In the genomic region with DNA sequence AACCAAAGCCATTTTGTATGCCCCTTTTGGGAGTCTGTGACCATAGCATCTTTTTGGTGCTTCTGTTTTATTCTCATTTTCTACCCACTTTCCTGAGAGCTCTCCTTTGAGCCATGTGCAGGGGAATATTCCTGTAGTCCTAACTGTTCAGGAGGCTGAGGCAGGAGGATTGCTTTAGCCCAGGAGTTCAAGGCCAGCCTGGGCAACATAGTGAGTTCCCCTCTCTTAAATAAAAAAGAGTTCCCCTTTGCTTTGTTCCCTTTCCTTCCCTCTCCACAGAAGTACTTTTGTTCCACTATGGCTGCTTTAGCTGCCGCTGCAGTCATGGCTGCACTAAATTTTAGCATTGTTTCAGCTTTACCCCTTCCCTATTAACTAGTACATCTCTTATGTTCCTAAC, we compare ENCODE assay signal across 19 cellular contexts.
DNase-seq lines count a peak whose midpoint lies in the region; ATAC-seq, FAIRE-seq and TF ChIP-seq lines count a peak whose summit lies in the region.
"Had no signal": no experiment of that assay in that cellular context is flagged by ENCODE, and none has a peak within 500 bp of the region (broad histone marks: within the 10 kb centered on the region; RNA-seq: fewer than 3 reads in every experiment).

No MANE protein-coding gene starts in this region.

- TF ChIP-seq RAD21 in HepG2 (CRISPR knock-in tag; IDR thresholded peaks at IDR 0.05), result no peak

- H3K9ac ChIP-seq in HepG2 (ENCODE audit: insufficient read depth, low read depth, low read length) (no peak overlapping the region), endodermal cell (ENCODE audit: extremely low read depth, low read length, poor library complexity, severe bottlenecking) (no peak overlapping the region)

- no TSS peak for BruUV-seq in HepG2 (replicated peaks; lab: Mats Ljungman, UMichigan)
- BruUV-seq in Panc1 (replicated peaks; lab: Mats Ljungman, UMichigan), result no TSS peak

- H3K27ac ChIP-seq in HepG2 (ENCODE audit: extremely low read length, insufficient read depth, low read length) (peak overlapping the region; percentile 29), right lobe of liver (no peak overlapping the region), Panc1 (ENCODE audit: low read length) (no peak overlapping the region), endodermal cell (ENCODE audit: low read depth, low read length) (no peak overlapping the region)

- no peaks in the 10 kb centered on the region for H3K79me2 ChIP-seq in HepG2 (ENCODE audit: insufficient read depth, low read length)

- H3K27ac Mint-ChIP-seq in endodermal cell, result peak overlapping the region; percentile 42
- peak overlapping the region; percentile 27 for H3K27ac Mint-ChIP-seq in stimulated activated effector memory CD8-positive, alpha-beta T cell treated with anti-CD3 and anti-CD28 coated beads, Interleukin-12 subunit alpha, Interleukin-12 subunit beta, amount 100 ng/mL, for 72 hours
- no peak overlapping the region for H3K27ac Mint-ChIP-seq in activated CD8-positive, alpha-beta memory T cell treated with anti-CD3 and anti-CD28 coated beads, Interleukin-2, amount 10 ng/mL, durations not matched to agents 7 days and 5 days
- H3K27ac Mint-ChIP-seq: GM23338, H9 had no signal

- POLR2A ChIA-PET in HepG2 (lab: Yijun Ruan, JAX) (interaction anchor here (1.4 kb wide), 1 partner anchor 680 kb away, joined by 3 read pairs; the partner anchor contains the start of gene HHEX), Panc1 (lab: Charles Lee) (no interaction called here)

- TF ChIP-seq POLR2A in HepG2 (IDR thresholded peaks at IDR 0.05; ENCODE audit: insufficient read depth in 1 of 2, low read depth in 2 of 2, low read length in 2 of 2) (no peak), right lobe of liver (IDR thresholded peaks at IDR 0.05) (no peak)

- H3K9me3 Mint-ChIP-seq in endodermal cell, result no peaks in the 10 kb centered on the region
- H3K9me3 Mint-ChIP-seq in stimulated activated effector memory CD8-positive, alpha-beta T cell treated with anti-CD3 and anti-CD28 coated beads, Interleukin-12 subunit alpha, Interleukin-12 subunit beta, amount 100 ng/mL, for 72 hours, result no peaks in the 10 kb centered on the region
- H3K9me3 Mint-ChIP-seq in activated CD8-positive, alpha-beta memory T cell treated with anti-CD3 and anti-CD28 coated beads, Interleukin-2, amount 10 ng/mL, durations not matched to agents 7 days and 5 days (ENCODE audit: low read depth), result no peaks in the 10 kb centered on the region
- H3K9me3 Mint-ChIP-seq: GM23338, H9 had no signal

- H3K36me3 ChIP-seq in HepG2 (replicated peaks in 1 of 2; ENCODE audit: control insufficient read depth in 1 of 2, insufficient read depth in 2 of 2, low read length in 2 of 2) (peaks cover 4 to 31% of the 10 kb centered on the region in 2 experiments; a peak in 3 of 5 replicates), right lobe of liver (peaks cover 0 to 17% (median 2%) of the 10 kb centered on the region in 4 donors), Panc1 (ENCODE audit: control insufficient read depth, insufficient read depth, low read length) (peaks cover 4% of the 10 kb centered on the region; the same call in 1 of the 2 replicates), endodermal cell (ENCODE audit: control insufficient read depth, insufficient read depth, low read length) (peaks cover 69% of the 10 kb centered on the region)

- TF ChIP-seq CTCF in HepG2 (CRISPR knock-in tag; IDR thresholded peaks at IDR 0.05), result no peak
- no peak for TF ChIP-seq CTCF in right lobe of liver (IDR thresholded peaks at IDR 0.05)
- 0 out of 2 replicates have a peak, but pooled peaks have one; percentile 3 for TF ChIP-seq CTCF in Panc1 (IDR thresholded peaks at IDR 0.05)
- no peak for TF ChIP-seq CTCF in endodermal cell (conservative IDR thresholded peaks at IDR 0.05)

- H3K4me3 Mint-ChIP-seq in endodermal cell, result no peak overlapping the region
- H3K4me3 Mint-ChIP-seq in stimulated activated effector memory CD8-positive, alpha-beta T cell treated with anti-CD3 and anti-CD28 coated beads, Interleukin-12 subunit alpha, Interleukin-12 subunit beta, amount 100 ng/mL, for 72 hours, result no peak overlapping the region
- H3K4me3 Mint-ChIP-seq in activated CD8-positive, alpha-beta memory T cell treated with anti-CD3 and anti-CD28 coated beads, Interleukin-2, amount 10 ng/mL, durations not matched to agents 7 days and 5 days, result no peak overlapping the region
- H3K4me3 Mint-ChIP-seq: CD4-positive, alpha-beta memory T cell; GM23338; H9 had no signal

- no peaks in the 10 kb centered on the region for H3K9me3 ChIP-seq in HepG2 (ENCODE audit: low read length)
- H3K9me3 ChIP-seq in right lobe of liver, result no peaks in the 10 kb centered on the region
- no peaks in the 10 kb centered on the region for H3K9me3 ChIP-seq in Panc1 (ENCODE audit: control insufficient read depth, insufficient read depth, low read depth, low read length)
- no peaks in the 10 kb centered on the region for H3K9me3 ChIP-seq in endodermal cell (ENCODE audit: control insufficient read depth, low read length)

- ATAC-seq in HepG2 (no peak), right lobe of liver (no peak), Panc1 (no peak)
- ATAC-seq in stimulated activated effector memory CD8-positive, alpha-beta T cell treated with anti-CD3 and anti-CD28 coated beads, Interleukin-12 subunit alpha, Interleukin-12 subunit beta, amount 100 ng/mL, for 72 hours, result no peak
- ATAC-seq in activated CD8-positive, alpha-beta memory T cell treated with anti-CD3 and anti-CD28 coated beads, Interleukin-2, amount 10 ng/mL, durations not matched to agents 7 days and 5 days, result no peak
- ATAC-seq: GM23338, HCT116 had no signal

- 93% methylated on average over 1 of the region's 1 CpG for WGBS in HepG2 (ENCODE audit: low lambda C conversion rate)
- 86% methylated on average over 1 of the region's 1 CpG for WGBS in right lobe of liver (ENCODE audit: insufficient coverage, low coverage, low lambda C conversion rate, missing lambda C conversion rate)
- 90 to 100% methylated on average over 1 of the region's 1 CpG for WGBS in endodermal cell (ENCODE audit: insufficient coverage in 1 of 2, insufficient read length in 1 of 2), 2 experiments

- no peak for TF ChIP-seq EP300 in HepG2 (IDR thresholded peaks at IDR 0.05; ENCODE audit: low read depth in 2 of 2, low read length in 2 of 2)
- TF ChIP-seq EP300 in HepG2 (CRISPR knock-in tag; IDR thresholded peaks at IDR 0.05; ENCODE audit: borderline replicate concordance), result no peak

- CTCF ChIA-PET in HepG2 (lab: Yijun Ruan, JAX; ENCODE audit: low intra/inter-chr PET ratio, low total read pairs) (no interaction called here), Panc1 (lab: Charles Lee) (interaction anchor here (0.6 kb wide), 1 partner anchor 8 kb away, joined by 3 read pairs; no protein-coding TSS in a partner anchor)
- CTCF ChIA-PET in activated CD8-positive, alpha-beta memory T cell treated with anti-CD3 and anti-CD28 coated beads, Interleukin-2, amount 10 ng/mL, durations not matched to agents 7 days and 5 days (lab: Charles Lee), result interaction anchor here (1.0 to 2.1 kb wide), 3 partner anchors 9 to 33 kb away, joined by 3 to 6 read pairs (median 3); no protein-coding TSS in a partner anchor

- H3K36me3 Mint-ChIP-seq in endodermal cell (ENCODE audit: low read depth), result peaks cover 58% of the 10 kb centered on the region
- H3K36me3 Mint-ChIP-seq in stimulated activated effector memory CD8-positive, alpha-beta T cell treated with anti-CD3 and anti-CD28 coated beads, Interleukin-12 subunit alpha, Interleukin-12 subunit beta, amount 100 ng/mL, for 72 hours, result peaks cover 87% of the 10 kb centered on the region
- peaks cover 52% of the 10 kb centered on the region for H3K36me3 Mint-ChIP-seq in activated CD8-positive, alpha-beta memory T cell treated with anti-CD3 and anti-CD28 coated beads, Interleukin-2, amount 10 ng/mL, durations not matched to agents 7 days and 5 days

- H4K20me1 ChIP-seq in HepG2 (ENCODE audit: insufficient read depth, low read length), result no peaks in the 10 kb centered on the region

- in situ Hi-C loops in HepG2 (cut with HindIII; ENCODE audit: extremely low pct_ligation_motif_present, low pct_unique_long_range_greater_than_20kb) (no loop called here), Panc1 (cut with HindIII; ENCODE audit: low pct_unique_long_range_greater_than_20kb, low sequenced_read_pairs) (no loop called here), KBM-7 (cut with MboI; ENCODE audit: low pct_unique_long_range_greater_than_20kb, low sequenced_read_pairs) (no loop called here)

- no peak overlapping the region for H2AFZ ChIP-seq in HepG2 (ENCODE audit: low read length)
- H2AFZ ChIP-seq: GM23338 had no signal

- no peak for FAIRE-seq in HepG2 (lab: Jason Lieb, UNC)
- FAIRE-seq: GM12891, GM18507 had no signal

- H3K27me3 ChIP-seq in HepG2 (ENCODE audit: control insufficient read depth in 1 of 2, insufficient read depth in 2 of 2, low read length in 2 of 2), result no peaks in the 10 kb centered on the region
- no peaks in the 10 kb centered on the region for H3K27me3 ChIP-seq in right lobe of liver
- no peaks in the 10 kb centered on the region for H3K27me3 ChIP-seq in Panc1 (ENCODE audit: control insufficient read depth, insufficient read depth, low read length)
- H3K27me3 ChIP-seq in endodermal cell (ENCODE audit: control insufficient read depth, insufficient read depth, low read length, poor library complexity, severe bottlenecking), result no peaks in the 10 kb centered on the region

- H3K4me1 ChIP-seq in HepG2 (ENCODE audit: insufficient read depth, low read length) (peaks cover 19% of the 10 kb centered on the region), right lobe of liver (no peaks in the 10 kb centered on the region), Panc1 (ENCODE audit: control insufficient read depth, insufficient read depth, low read length) (peaks cover 3% of the 10 kb centered on the region; the same call in 1 of the 2 replicates), endodermal cell (ENCODE audit: control insufficient read depth, insufficient read depth, low read length) (peaks cover 4% of the 10 kb centered on the region)

- H3K4me3 ChIP-seq in HepG2 (replicated peaks in 1 of 3; ENCODE audit: insufficient read depth in 1 of 3, low read depth in 2 of 3, low read length in 3 of 3), result no peak overlapping the region
- no peak overlapping the region for H3K4me3 ChIP-seq in right lobe of liver
- H3K4me3 ChIP-seq in Panc1 (ENCODE audit: low read depth in 2 of 2, low read length in 2 of 2), result no peak overlapping the region
- no peak overlapping the region for H3K4me3 ChIP-seq in endodermal cell (ENCODE audit: low read length)
- H3K4me3 ChIP-seq: GM23338 had no signal

- H3K4me1 Mint-ChIP-seq in endodermal cell, result no peaks in the 10 kb centered on the region
- H3K4me1 Mint-ChIP-seq in stimulated activated effector memory CD8-positive, alpha-beta T cell treated with anti-CD3 and anti-CD28 coated beads, Interleukin-12 subunit alpha, Interleukin-12 subunit beta, amount 100 ng/mL, for 72 hours, result peaks cover 13% of the 10 kb centered on the region
- peaks cover 23% of the 10 kb centered on the region for H3K4me1 Mint-ChIP-seq in activated CD8-positive, alpha-beta memory T cell treated with anti-CD3 and anti-CD28 coated beads, Interleukin-2, amount 10 ng/mL, durations not matched to agents 7 days and 5 days
- H3K4me1 Mint-ChIP-seq: GM23338, H9 had no signal

- intact Hi-C loops in HepG2 (cut with micrococcal nuclease; ENCODE audit: unreplicated experiment), result no loop called here
- intact Hi-C loops in right lobe of liver (cut with DNase I), result no loop called here
- intact Hi-C loops in Panc1 (cut with micrococcal nuclease; ENCODE audit: unreplicated experiment), result no loop called here

- DNase-seq in HepG2 (ENCODE audit: low spot score), result no peak
- no peak for DNase-seq in right lobe of liver
- DNase-seq in Panc1 (ENCODE audit: low read depth, low spot score), result no peak
- DNase-seq in endodermal cell, result no peak
- DNase-seq in stimulated activated effector memory CD8-positive, alpha-beta T cell treated with anti-CD3 and anti-CD28 coated beads, Interleukin-12 subunit alpha, Interleukin-12 subunit beta, amount 100 ng/mL, for 72 hours (ENCODE audit: low spot score in 2 of 2), result no peak
- DNase-seq in KBM-7, result no peak
- DNase-seq in activated CD8-positive, alpha-beta memory T cell treated with anti-CD3 and anti-CD28 coated beads, Interleukin-2, amount 10 ng/mL, durations not matched to agents 7 days and 5 days, result no peak
- DNase-seq: C1 segment of cervical spinal cord; Calu3; CD4-positive, alpha-beta memory T cell; COR-L47; DMS53; DMS79 treated with DMSO at 0.1 percent for 48 hours; GF-D8; H9 had no signal

- H3K4me2 ChIP-seq in HepG2 (ENCODE audit: low read depth, low read length), result no peak overlapping the region
- H3K4me2 ChIP-seq: GM23338 had no signal

- no peaks in the 10 kb centered on the region for H3K27me3 Mint-ChIP-seq in endodermal cell (ENCODE audit: insufficient read depth)
- H3K27me3 Mint-ChIP-seq in activated CD8-positive, alpha-beta memory T cell treated with anti-CD3 and anti-CD28 coated beads, Interleukin-2, amount 10 ng/mL, durations not matched to agents 7 days and 5 days, result no peaks in the 10 kb centered on the region
- H3K27me3 Mint-ChIP-seq: CD4-positive, alpha-beta memory T cell had no signal
